13 cellular contexts compared by ENCODE assay signal in genomic region chr7:79506481-79506880, GRCh38. TPM values are rescaled to one million over a fixed set of nuclear protein-coding genes. Genes with fewer than 3 reads are reported as not detected.
DNase-seq lines count a peak whose midpoint lies in the region; ATAC-seq and TF ChIP-seq lines count a peak whose summit lies in the region.
"Had no signal": no experiment of that assay in that cellular context is flagged by ENCODE, and none has a peak within 500 bp of the region (broad histone marks: within the 10 kb centered on the region; RNA-seq: fewer than 3 reads in every experiment).

No MANE protein-coding gene starts in this region.

- no peak overlapping the region for H3K27ac ChIP-seq in left lung
- H3K27ac ChIP-seq in stomach: no peak overlapping the region
- H3K27ac ChIP-seq: SK-N-MC, upper lobe of left lung had no signal

- no peaks in the 10 kb centered on the region for H3K9me3 ChIP-seq in left lung
- no peaks in the 10 kb centered on the region for H3K9me3 ChIP-seq in stomach
- H3K9me3 ChIP-seq: upper lobe of left lung had no signal

- no peak for TF ChIP-seq EP300 in stomach (IDR thresholded peaks at IDR 0.05)

- in situ Hi-C loops in ACHN (cut with HindIII; ENCODE audit: low pct_ligation_motif_present, low pct_unique_long_range_greater_than_20kb, low sequenced_read_pairs): no loop called here

- WGBS in stomach, 5 donors: 55 to 75% (median 61%) methylated on average over 2 of the region's 2 CpGs

- ATAC-seq in left lung: peak; percentile 36
- ATAC-seq in naive thymus-derived CD8-positive, alpha-beta T cell: no peak
- ATAC-seq: natural killer cell treated with Interleukin-12 subunit alpha and Interleukin-12 subunit beta and Interleukin-15 and Interleukin-18, amount 100 ng/mL, for 72 hours had no signal

- no peak for TF ChIP-seq CTCF in HFFc6 (IDR thresholded peaks at IDR 0.05)
- no peak for TF ChIP-seq CTCF in left lung (IDR thresholded peaks at IDR 0.05)
- TF ChIP-seq CTCF in stomach (IDR thresholded peaks at IDR 0.05): no peak

- TF ChIP-seq POLR2A in stomach (IDR thresholded peaks at IDR 0.05): no peak

- intact Hi-C loops in left lung (cut with DNase I): no loop called here
- intact Hi-C loops in stomach (cut with DNase I; ENCODE audit: low total_unique reads): no loop called here

- peak; percentile 88 for DNase-seq in ACHN
- DNase-seq in HFFc6: peak; percentile 32
- DNase-seq in astrocyte of the hippocampus (ENCODE audit: low read depth, low spot score): peak; percentile 45
- no peak for DNase-seq in left lung
- no peak for DNase-seq in naive thymus-derived CD8-positive, alpha-beta T cell
- no peak for DNase-seq in Kasumi-1 (lab: John Stamatoyannopoulos, UW)
- DNase-seq in stomach: no peak
- no peak for DNase-seq in NCI-H1930 (lab: John Stamatoyannopoulos, UW)
- DNase-seq: activated CD4-positive, alpha-beta T cell treated with anti-CD3 and anti-CD28 coated beads for 1 hour; NCI-H1436 treated with DMSO at 0.1 percent for 48 hours; upper lobe of left lung had no signal

- peaks cover 37% of the 10 kb centered on the region for H3K4me1 Mint-ChIP-seq in HFFc6 (ENCODE audit: low read depth)
- H3K4me1 Mint-ChIP-seq in naive thymus-derived CD8-positive, alpha-beta T cell: no peaks in the 10 kb centered on the region

- H3K36me3 Mint-ChIP-seq in HFFc6 (ENCODE audit: low read depth): peaks cover 5% of the 10 kb centered on the region
- H3K36me3 Mint-ChIP-seq in naive thymus-derived CD8-positive, alpha-beta T cell: no peaks in the 10 kb centered on the region

- H3K27me3 ChIP-seq in left lung (no peaks in the 10 kb centered on the region), stomach (no peaks in the 10 kb centered on the region)
- H3K27me3 ChIP-seq: upper lobe of left lung had no signal

- H3K4me3 ChIP-seq in left lung (no peak overlapping the region), stomach (no peak overlapping the region)
- H3K4me3 ChIP-seq: SK-N-MC, upper lobe of left lung had no signal

- no peaks in the 10 kb centered on the region for H3K9me3 Mint-ChIP-seq in HFFc6
- peaks cover 0 to 3% (median 0%) of the 10 kb centered on the region in 9 donors for H3K9me3 Mint-ChIP-seq in naive thymus-derived CD8-positive, alpha-beta T cell

- H3K4me3 Mint-ChIP-seq in HFFc6: peak overlapping the region; percentile 43
- H3K4me3 Mint-ChIP-seq in naive thymus-derived CD8-positive, alpha-beta T cell: no peak overlapping the region
- H3K4me3 Mint-ChIP-seq: natural killer cell treated with Interleukin-12 subunit alpha and Interleukin-12 subunit beta and Interleukin-15 and Interleukin-18, amount 100 ng/mL, for 72 hours had no signal

- H3K4me1 ChIP-seq in left lung (no peaks in the 10 kb centered on the region), stomach (no peaks in the 10 kb centered on the region)

- no peaks in the 10 kb centered on the region for H3K36me3 ChIP-seq in left lung
- no peaks in the 10 kb centered on the region for H3K36me3 ChIP-seq in stomach
- H3K36me3 ChIP-seq: upper lobe of left lung had no signal

- peak overlapping the region; percentile 27 for H3K27ac Mint-ChIP-seq in HFFc6
- H3K27ac Mint-ChIP-seq in naive thymus-derived CD8-positive, alpha-beta T cell: no peak overlapping the region
- H3K27ac Mint-ChIP-seq: natural killer cell treated with Interleukin-12 subunit alpha and Interleukin-12 subunit beta and Interleukin-15 and Interleukin-18, amount 100 ng/mL, for 72 hours had no signal

- H3K27me3 Mint-ChIP-seq in HFFc6 (ENCODE audit: insufficient read depth): no peaks in the 10 kb centered on the region
- peaks cover 0 to 4% (median 0%) of the 10 kb centered on the region in 5 donors for H3K27me3 Mint-ChIP-seq in naive thymus-derived CD8-positive, alpha-beta T cell
- H3K27me3 Mint-ChIP-seq: natural killer cell treated with Interleukin-12 subunit alpha and Interleukin-12 subunit beta and Interleukin-15 and Interleukin-18, amount 100 ng/mL, for 72 hours had no signal

- POLR2A ChIA-PET in naive thymus-derived CD8-positive, alpha-beta T cell (lab: Charles Lee): no interaction called here

RNA-seq across cellular contexts. Expression of gene MAGI2, which starts 53.0 kb away (rescaled TPM):
- 1 to 10 TPM; 7.1 to 9.8 (median 8.5) TPM for total RNA-seq in HFFc6 (2021; fragmentation: NEBNext Ultra II Directional; extraction: Animal tissue kit (Norgen Biotek cat#: 25700))
- total RNA-seq in left lung (1 to 10 TPM; 7.5 to 8.1 TPM), stomach (10 to 100 TPM in 3 of 5 donors, 1 to 10 TPM in 2; 4.5 to 53.9 (median 11.1) TPM)
- under 1 TPM; 0.58 to 0.65 TPM for total RNA-seq in naive thymus-derived CD8-positive, alpha-beta T cell
- under 1 TPM in 2 of 3 donors, not detected in 1; 0.02 to 0.16 TPM for polyA plus RNA-seq in naive thymus-derived CD8-positive, alpha-beta T cell
- polyA plus RNA-seq in stomach: 1 to 10 TPM in 2 of 3 donors, under 1 TPM in 1; 0.92 to 1.4 (median 1.4) TPM

Comparison
In these comparisons a context has a peak if more than half of its experiments do, and no peak if none do; other contexts are left out.
1. DNase-seq: peak in ACHN (single experiment), HFFc6 (single experiment) and astrocyte of the hippocampus (single experiment); none in left lung (0 of 2), naive thymus-derived CD8-positive, alpha-beta T cell (0 of 10), Kasumi-1 (0 of 2), stomach (single experiment) and NCI-H1930 (0 of 2).